In genomic region chr19:18520848-18521691, GRCh38 we compare ENCODE assay signal across 8 cellular contexts. TPM values are rescaled to one million over a fixed set of nuclear protein-coding genes. Genes with fewer than 3 reads are reported as not detected.
DNase-seq lines count a peak whose midpoint lies in the region; ATAC-seq and TF ChIP-seq lines count a peak whose summit lies in the region.

No MANE protein-coding gene starts in this region.

- TF ChIP-seq CTCF in Panc1 (IDR thresholded peaks at IDR 0.05) (no peak), cardiac fibroblast (IDR thresholded peaks at IDR 0.05; ENCODE audit: low read depth, low read length) (no peak), lower leg skin (IDR thresholded peaks at IDR 0.05) (no peak)

- POLR2A ChIA-PET in Panc1 (lab: Charles Lee), result interaction anchor here (0.6 to 0.7 kb wide), 2 partner anchors 13 to 201 kb away, joined by 3 to 4 read pairs; no protein-coding TSS in a partner anchor

- peak overlapping the region; percentile 90 for H3K27ac ChIP-seq in Panc1 (ENCODE audit: low read length)
- peak overlapping the region; percentile 83 for H3K27ac ChIP-seq in temporal lobe (ENCODE audit: low read depth, low read length)

- WGBS in lower leg skin, 2 donors, result 0% methylated on average over 8 to 15 of the region's 41 CpGs

- ATAC-seq in GM19035 (IDR thresholded peaks at IDR 0.05; ENCODE audit: unreplicated experiment), result peak; percentile 1
- ATAC-seq in Panc1, result no peak; the same call in 1 of the 2 replicates
- no peak for ATAC-seq in HG03139 (IDR thresholded peaks at IDR 0.05; ENCODE audit: unreplicated experiment)

- H3K9me3 ChIP-seq in Panc1 (ENCODE audit: control insufficient read depth, insufficient read depth, low read depth, low read length), result no peaks in the 10 kb centered on the region

- peaks cover 4% of the 10 kb centered on the region; the same call in 1 of the 2 replicates for H3K36me3 ChIP-seq in Panc1 (ENCODE audit: control insufficient read depth, insufficient read depth, low read length)

- intact Hi-C loops in Panc1 (cut with micrococcal nuclease; ENCODE audit: unreplicated experiment) (no loop called here), lower leg skin (cut with DNase I; ENCODE audit: low total_unique reads) (no loop called here)

- no peak for TF ChIP-seq POLR2A in lower leg skin (IDR thresholded peaks at IDR 0.05)

- CTCF ChIA-PET in Panc1 (lab: Charles Lee), result interaction anchor here (0.6 to 1.4 kb wide), 4 partner anchors 12 to 76 kb away, joined by 3 to 6 read pairs (median 3); no protein-coding TSS in a partner anchor

- in situ Hi-C loops in Panc1 (cut with HindIII; ENCODE audit: low pct_unique_long_range_greater_than_20kb, low sequenced_read_pairs), result no loop called here

- H3K4me3 ChIP-seq in Panc1 (ENCODE audit: low read depth in 2 of 2, low read length in 2 of 2) (peak overlapping the region; percentile 77 to 83), cardiac fibroblast (replicated peaks in 1 of 2; ENCODE audit: low read depth in 2 of 2, low read length in 2 of 2) (peak overlapping the region; percentile 94 to 99), lower leg skin (ENCODE audit: low read depth, poor library complexity, severe bottlenecking) (peak overlapping the region; percentile 98)

- BruUV-seq in Panc1 (replicated peaks; lab: Mats Ljungman, UMichigan), result TSS peak; percentile 84

- DNase-seq in Panc1 (ENCODE audit: low read depth, low spot score) (no peak), cardiac fibroblast (ENCODE audit: low read depth in 2 of 2) (no peak), lower leg skin (ENCODE audit: low spot score in 2 of 2) (peak in 1 of 2 donors; percentile 41), globus pallidus (ENCODE audit: low spot score) (no peak), T1000 (lab: John Stamatoyannopoulos, UW) (no peak)

- peaks cover 9% of the 10 kb centered on the region for H3K4me1 ChIP-seq in Panc1 (ENCODE audit: control insufficient read depth, insufficient read depth, low read length)

- no peaks in the 10 kb centered on the region for H3K27me3 ChIP-seq in Panc1 (ENCODE audit: control insufficient read depth, insufficient read depth, low read length)

RNA-seq across cellular contexts. Expression of gene ELL, which starts 0.8 kb away (rescaled TPM):
- total RNA-seq in Panc1 (2021; ENCODE audit: unreplicated experiment) (18.6 TPM), lower leg skin (10 to 100 TPM; 21.5 to 37.9 (median 24.8) TPM), temporal lobe (5.2 TPM)
- polyA plus RNA-seq in Panc1 (2012; ENCODE audit: insufficient read length), result 15.9 TPM

RNA-seq across cellular contexts. Expression of gene FKBP8, which starts 22.3 kb away (rescaled TPM):
- total RNA-seq in Panc1 (2021; ENCODE audit: unreplicated experiment) (182 TPM), lower leg skin (100 to 1,000 TPM; 248 to 285 (median 263) TPM), temporal lobe (114 TPM)
- polyA plus RNA-seq in Panc1 (2012; ENCODE audit: insufficient read length), result 479 TPM

RNA-seq across cellular contexts. Expression of gene KXD1, which starts 36.6 kb away (rescaled TPM):
- total RNA-seq in Panc1 (2021; ENCODE audit: unreplicated experiment), result 106 TPM
- polyA plus RNA-seq in Panc1 (2012; ENCODE audit: insufficient read length), result 143 TPM
- 10 to 100 TPM; 61.9 to 98.5 (median 89.7) TPM for total RNA-seq in lower leg skin
- total RNA-seq in temporal lobe, result 20.9 TPM

RNA-seq across cellular contexts. Expression of gene UBA52, which starts 50.6 kb away (rescaled TPM):
- total RNA-seq in Panc1 (2021; ENCODE audit: unreplicated experiment), result 907 TPM
- polyA plus RNA-seq in Panc1 (2012; ENCODE audit: insufficient read length), result 1,116 TPM
- 1,000 to 10,000 TPM in 1 of 4 donors, 100 to 1,000 TPM in 3; 625 to 1,001 (median 848) TPM for total RNA-seq in lower leg skin
- 313 TPM for total RNA-seq in temporal lobe
